8 cellular contexts compared by ENCODE assay signal in genomic region chr11:117819096-117820040, GRCh38. TPM values are rescaled to one million over a fixed set of nuclear protein-coding genes. Genes with fewer than 3 reads are reported as not detected.
A peak's percentile ranks its signal among the peaks of the same experiment; 100 is the strongest.
DNase-seq lines count a peak whose midpoint lies in the region; ATAC-seq and TF ChIP-seq lines count a peak whose summit lies in the region.

No MANE protein-coding gene starts in this region.

- peak; percentile 59 for DNase-seq in AG08395 (ENCODE audit: low spot score)
- DNase-seq in GM12865 (ENCODE audit: low read depth): peak; percentile 79
- DNase-seq in NCI-H2196 (lab: John Stamatoyannopoulos, UW; ENCODE audit: unreplicated experiment): peak; percentile 86
- no peak for DNase-seq in activated T-helper 2 cell treated with anti-CD3 and anti-CD28 coated beads, Interferon-gamma antibody, Interleukin-2, Interleukin-4, amounts not matched to agents 10 μg/mL and 5 μg/mL and 100 μg/mL, durations not matched to agents 14 hours and 24 hours and 36 hours (ENCODE audit: low spot score)
- peak; percentile 65 for DNase-seq in hepatic stellate cell (ENCODE audit: low spot score)
- peak; percentile 66 for DNase-seq in stomach
- no peak for DNase-seq in suprapubic skin (ENCODE audit: low spot score in 2 of 2)

- TF ChIP-seq EP300 in stomach (IDR thresholded peaks at IDR 0.05): no peak
- TF ChIP-seq EP300 in suprapubic skin (IDR thresholded peaks at IDR 0.05): no peak

- peaks cover 57% of the 10 kb centered on the region for H3K4me1 Mint-ChIP-seq in activated T-helper 2 cell treated with anti-CD3 and anti-CD28 coated beads, Interferon-gamma antibody, Interleukin-2, Interleukin-4, amounts not matched to agents 10 μg/mL and 5 μg/mL and 100 μg/mL, durations not matched to agents 14 hours and 24 hours and 36 hours (ENCODE audit: low read depth)

- ATAC-seq in GM19351 (IDR thresholded peaks at IDR 0.05; ENCODE audit: unreplicated experiment): no peak

- no peaks in the 10 kb centered on the region for H3K36me3 Mint-ChIP-seq in activated T-helper 2 cell treated with anti-CD3 and anti-CD28 coated beads, Interferon-gamma antibody, Interleukin-2, Interleukin-4, amounts not matched to agents 10 μg/mL and 5 μg/mL and 100 μg/mL, durations not matched to agents 14 hours and 24 hours and 36 hours (ENCODE audit: low read depth)

- H3K27me3 ChIP-seq in stomach (peaks cover 0 to 14% (median 0%) of the 10 kb centered on the region in 3 donors), suprapubic skin (no peaks in the 10 kb centered on the region)

- H3K36me3 ChIP-seq in stomach (no peaks in the 10 kb centered on the region), suprapubic skin (no peaks in the 10 kb centered on the region)

- H3K27me3 Mint-ChIP-seq in activated T-helper 2 cell treated with anti-CD3 and anti-CD28 coated beads, Interferon-gamma antibody, Interleukin-2, Interleukin-4, amounts not matched to agents 10 μg/mL and 5 μg/mL and 100 μg/mL, durations not matched to agents 14 hours and 24 hours and 36 hours (ENCODE audit: low read depth): no peaks in the 10 kb centered on the region

- H3K4me1 ChIP-seq in stomach: peaks cover 26 to 69% (median 53%) of the 10 kb centered on the region in 4 donors
- H3K4me1 ChIP-seq in suprapubic skin: peaks cover 47% of the 10 kb centered on the region

- H3K9me3 ChIP-seq in stomach: no peaks in the 10 kb centered on the region
- H3K9me3 ChIP-seq in suprapubic skin: no peaks in the 10 kb centered on the region

- H3K9me3 Mint-ChIP-seq in activated T-helper 2 cell treated with anti-CD3 and anti-CD28 coated beads, Interferon-gamma antibody, Interleukin-2, Interleukin-4, amounts not matched to agents 10 μg/mL and 5 μg/mL and 100 μg/mL, durations not matched to agents 14 hours and 24 hours and 36 hours: no peaks in the 10 kb centered on the region

- intact Hi-C loops in activated T-helper 2 cell treated with anti-CD3 and anti-CD28 coated beads, Interferon-gamma antibody, Interleukin-2, Interleukin-4, amounts not matched to agents 10 μg/mL and 5 μg/mL and 100 μg/mL, durations not matched to agents 14 hours and 24 hours and 36 hours (cut with micrococcal nuclease): loop anchor here (2.0 to 5.0 kb wide), 3 partner anchors 127 to 587 kb away; partner anchors contain the start of genes PCSK7 and RNF214
- intact Hi-C loops in stomach (cut with DNase I; ENCODE audit: low total_unique reads): loop anchor here (5.0 kb wide), 1 partner anchor 392 kb away; no protein-coding TSS in a partner anchor

- TF ChIP-seq CTCF in GM12865 (IDR thresholded peaks at IDR 0.05; ENCODE audit: insufficient read depth, low read depth, low read length, missing control alignments) (peak; percentile 70), stomach (IDR thresholded peaks at IDR 0.05) (peak in 4 of 7 experiments; percentile 14 to 35 (median 22)), suprapubic skin (IDR thresholded peaks at IDR 0.05) (no peak)

- H3K27ac ChIP-seq in stomach: no peak overlapping the region
- no peak overlapping the region for H3K27ac ChIP-seq in suprapubic skin

- H3K27ac Mint-ChIP-seq in activated T-helper 2 cell treated with anti-CD3 and anti-CD28 coated beads, Interferon-gamma antibody, Interleukin-2, Interleukin-4, amounts not matched to agents 10 μg/mL and 5 μg/mL and 100 μg/mL, durations not matched to agents 14 hours and 24 hours and 36 hours: peak overlapping the region; percentile 96

- no peak overlapping the region for H3K4me3 Mint-ChIP-seq in activated T-helper 2 cell treated with anti-CD3 and anti-CD28 coated beads, Interferon-gamma antibody, Interleukin-2, Interleukin-4, amounts not matched to agents 10 μg/mL and 5 μg/mL and 100 μg/mL, durations not matched to agents 14 hours and 24 hours and 36 hours (ENCODE audit: low read depth)

- TF ChIP-seq POLR2A in stomach (IDR thresholded peaks at IDR 0.05) (no peak), suprapubic skin (IDR thresholded peaks at IDR 0.05) (no peak)

- 62 to 72% (median 66%) methylated on average over 8 to 10 of the region's 10 CpGs for WGBS in stomach, 5 donors
- 65% methylated on average over 3 of the region's 10 CpGs for WGBS in suprapubic skin

- H3K4me3 ChIP-seq in GM12865 (ENCODE audit: low read depth, low read length): no peak overlapping the region
- no peak overlapping the region for H3K4me3 ChIP-seq in stomach
- no peak overlapping the region for H3K4me3 ChIP-seq in suprapubic skin

RNA-seq across cellular contexts. Expression of gene FXYD2, which starts 5.2 kb away (rescaled TPM):
- 0.48 and 0.51 TPM in 2 replicates for total RNA-seq in activated T-helper 2 cell treated with anti-CD3 and anti-CD28 coated beads, Interferon-gamma antibody, Interleukin-2, Interleukin-4, amounts not matched to agents 10 μg/mL and 5 μg/mL and 100 μg/mL, durations not matched to agents 14 hours and 24 hours and 36 hours
- total RNA-seq in stomach: 1 to 10 TPM in 1 of 5 donors, under 1 TPM in 1, not detected in 3; 0.45 to 7.0 TPM
- polyA plus RNA-seq in stomach: 1 to 10 TPM; 1.0 to 7.8 (median 4.0) TPM
- not detected for total RNA-seq in suprapubic skin

RNA-seq across cellular contexts. Expression of gene DSCAML1, which starts 22.4 kb away (rescaled TPM):
- total RNA-seq in activated T-helper 2 cell treated with anti-CD3 and anti-CD28 coated beads, Interferon-gamma antibody, Interleukin-2, Interleukin-4, amounts not matched to agents 10 μg/mL and 5 μg/mL and 100 μg/mL, durations not matched to agents 14 hours and 24 hours and 36 hours: not detected in 2 replicates
- total RNA-seq in stomach (1 to 10 TPM in 2 of 5 donors, under 1 TPM in 3; 0.14 to 2.9 (median 0.45) TPM), suprapubic skin (under 1 TPM in 3 of 4 donors, not detected in 1; 0.11 to 0.24 (median 0.21) TPM)
- polyA plus RNA-seq in stomach: under 1 TPM; 0.08 to 0.75 (median 0.46) TPM

RNA-seq across cellular contexts. Expression of gene FXYD6, which starts 57.1 kb away (rescaled TPM):
- 0.11 and 0.18 TPM in 2 replicates for total RNA-seq in activated T-helper 2 cell treated with anti-CD3 and anti-CD28 coated beads, Interferon-gamma antibody, Interleukin-2, Interleukin-4, amounts not matched to agents 10 μg/mL and 5 μg/mL and 100 μg/mL, durations not matched to agents 14 hours and 24 hours and 36 hours
- total RNA-seq in stomach (100 to 1,000 TPM in 1 of 5 donors, 10 to 100 TPM in 4; 12.7 to 187 (median 47.0) TPM), suprapubic skin (10 to 100 TPM in 2 of 4 donors, 1 to 10 TPM in 2; 4.8 to 15.9 (median 9.5) TPM)
- polyA plus RNA-seq in stomach: 10 to 100 TPM; 22.5 to 39.4 (median 25.6) TPM

Comparison
In these comparisons a context has a peak if more than half of its experiments do, and no peak if none do; other contexts are left out.
1. DNase-seq: peak in AG08395 (single experiment), GM12865 (single experiment), NCI-H2196 (single experiment), hepatic stellate cell (single experiment) and stomach (single experiment); none in activated T-helper 2 cell treated with anti-CD3 and anti-CD28 coated beads, Interferon-gamma antibody, Interleukin-2, Interleukin-4, amounts not matched to agents 10 μg/mL and 5 μg/mL and 100 μg/mL, durations not matched to agents 14 hours and 24 hours and 36 hours (single experiment) and suprapubic skin (0 of 2).
2. CTCF ChIP-seq: peak in GM12865 (single experiment) and stomach (4 of 7); none in suprapubic skin (0 of 2).